ENCODE assay signal across 3 cellular contexts in the genomic region with DNA sequence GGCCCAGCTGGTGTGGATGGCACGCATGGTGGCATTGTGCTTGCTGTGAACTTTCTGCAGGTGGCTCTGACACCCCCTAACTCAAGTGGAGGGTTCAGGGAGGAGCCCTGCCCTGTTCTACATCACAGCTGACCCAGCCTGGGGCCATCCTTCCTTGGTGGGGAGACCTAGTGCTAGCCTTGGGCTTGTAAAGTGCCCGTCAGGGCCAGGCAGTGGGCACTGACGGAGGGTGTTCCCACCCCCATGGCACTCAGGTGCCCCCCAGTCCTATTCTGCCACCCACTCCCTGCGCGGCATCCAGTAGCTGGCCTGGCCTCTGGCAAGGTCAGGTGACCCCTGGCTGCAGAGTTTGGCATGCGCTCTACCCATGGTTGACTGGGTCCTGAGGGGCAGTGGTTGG. TPM values are rescaled to one million over a fixed set of nuclear protein-coding genes. Genes with fewer than 3 reads are reported as not detected.
"Had no signal": no experiment of that assay in that cellular context is flagged by ENCODE, and none has a peak within 500 bp of the region (broad histone marks: within the 10 kb centered on the region; RNA-seq: fewer than 3 reads in every experiment).

No MANE protein-coding gene starts in this region.

RNA-seq across cellular contexts. Expression of gene RIMBP3B, which starts 57.6 kb away (rescaled TPM):
- total RNA-seq: MCF 10A, PC-3, T-helper 17 cell had no signal
